12 cellular contexts compared by ENCODE assay signal in genomic region chr1:180623579-180624347, GRCh38. TPM values are rescaled to one million over a fixed set of nuclear protein-coding genes. Genes with fewer than 3 reads are reported as not detected.
DNase-seq lines count a peak whose midpoint lies in the region; ATAC-seq and TF ChIP-seq lines count a peak whose summit lies in the region.
"Had no signal": no experiment of that assay in that cellular context is flagged by ENCODE, and none has a peak within 500 bp of the region (broad histone marks: within the 10 kb centered on the region; RNA-seq: fewer than 3 reads in every experiment).

No MANE protein-coding gene starts in this region.

- peak; percentile 10 for DNase-seq in Caki2 (ENCODE audit: low read depth)
- DNase-seq in chondrocyte (ENCODE audit: low spot score), result no peak
- peak; percentile 61 for DNase-seq in mesenchymal stem cell
- DNase-seq in MG63, result no peak
- DNase-seq in cortex of kidney (lab: John Stamatoyannopoulos, UW), result no peak
- DNase-seq: activated naive CD4-positive, alpha-beta T cell treated with anti-CD3 and anti-CD28 coated beads, Interleukin-2, amount 10 ng/mL, durations not matched to agents 7 days and 5 days; erythroblast; stimulated activated naive CD8-positive, alpha-beta T cell treated with anti-CD3 and anti-CD28 coated beads, Interleukin-15, Interleukin-2, amounts not matched to agents 100 U/mL and 50 U/mL, for 24 hours had no signal

- no peak overlapping the region for H2BK15ac ChIP-seq in mesenchymal stem cell (ENCODE audit: low read depth, poor library complexity, severe bottlenecking)

- no peak overlapping the region for H3K18ac ChIP-seq in mesenchymal stem cell (ENCODE audit: low read depth in 1 of 2, low read length in 2 of 2)

- H3K36me3 ChIP-seq in mesenchymal stem cell (ENCODE audit: control insufficient read depth in 1 of 2, insufficient read depth in 2 of 2, low read depth in 1 of 2, low read length in 2 of 2), result no peaks in the 10 kb centered on the region
- no peaks in the 10 kb centered on the region for H3K36me3 ChIP-seq in MG63

- no peaks in the 10 kb centered on the region for H3K27me3 Mint-ChIP-seq in chondrocyte (ENCODE audit: low read depth)

- no peak overlapping the region for H3K27ac ChIP-seq in mesenchymal stem cell (ENCODE audit: low read length, poor library complexity, severe bottlenecking)

- H3K9ac ChIP-seq in mesenchymal stem cell (ENCODE audit: low read length), result no peak overlapping the region

- no peak overlapping the region for H4K91ac ChIP-seq in mesenchymal stem cell (ENCODE audit: low read length)

- H3K14ac ChIP-seq in mesenchymal stem cell (ENCODE audit: low read length in 2 of 2), result no peak overlapping the region

- H3K23ac ChIP-seq in mesenchymal stem cell (ENCODE audit: low read length in 2 of 2), result no peak overlapping the region

- TF ChIP-seq RAD21 in Ishikawa (IDR thresholded peaks at IDR 0.05; ENCODE audit: low read depth), result peak; percentile 36

- H3K9me3 ChIP-seq in mesenchymal stem cell (ENCODE audit: control insufficient read depth, low read length), result no peaks in the 10 kb centered on the region
- H3K9me3 ChIP-seq in MG63, result no peaks in the 10 kb centered on the region
- H3K9me3 ChIP-seq: mucosa of descending colon had no signal

- peaks cover 3% of the 10 kb centered on the region for H3K4me1 Mint-ChIP-seq in chondrocyte (ENCODE audit: low read depth)
- H3K4me1 Mint-ChIP-seq: activated naive CD4-positive, alpha-beta T cell treated with anti-CD3 and anti-CD28 coated beads, Interleukin-2, amount 10 ng/mL, durations not matched to agents 7 days and 5 days had no signal

- H2BK120ac ChIP-seq in mesenchymal stem cell (ENCODE audit: low read depth, low read length), result no peak overlapping the region

- WGBS in mesenchymal stem cell, result 66% methylated on average over 3 of the region's 3 CpGs

- H3K4me2 ChIP-seq in mesenchymal stem cell (ENCODE audit: low read length, poor library complexity, severe bottlenecking), result no peak overlapping the region

- no peaks in the 10 kb centered on the region for H3K4me1 ChIP-seq in mesenchymal stem cell (ENCODE audit: control insufficient read depth, insufficient read depth, low read depth, low read length)

- no peaks in the 10 kb centered on the region for H3K9me3 Mint-ChIP-seq in chondrocyte (ENCODE audit: low read depth)
- H3K9me3 Mint-ChIP-seq: activated naive CD4-positive, alpha-beta T cell treated with anti-CD3 and anti-CD28 coated beads, Interleukin-2, amount 10 ng/mL, durations not matched to agents 7 days and 5 days had no signal

- no peak overlapping the region for H3K4me3 Mint-ChIP-seq in chondrocyte (ENCODE audit: unreplicated experiment)
- H3K4me3 Mint-ChIP-seq: activated naive CD4-positive, alpha-beta T cell treated with anti-CD3 and anti-CD28 coated beads, Interleukin-2, amount 10 ng/mL, durations not matched to agents 7 days and 5 days had no signal

- no peak overlapping the region for H4K8ac ChIP-seq in mesenchymal stem cell (ENCODE audit: low read length)

- no peak overlapping the region for H3K4ac ChIP-seq in mesenchymal stem cell (ENCODE audit: low read depth in 1 of 2, low read length in 2 of 2)

- no peaks in the 10 kb centered on the region for H3K36me3 Mint-ChIP-seq in chondrocyte (ENCODE audit: low read depth)
- H3K36me3 Mint-ChIP-seq: activated naive CD4-positive, alpha-beta T cell treated with anti-CD3 and anti-CD28 coated beads, Interleukin-2, amount 10 ng/mL, durations not matched to agents 7 days and 5 days had no signal

- H2AFZ ChIP-seq in mesenchymal stem cell (ENCODE audit: low read depth, low read length), result no peak overlapping the region

- TF ChIP-seq CTCF in chondrocyte (IDR thresholded peaks at IDR 0.05), result peak; percentile 76

- ATAC-seq in HG02759 (IDR thresholded peaks at IDR 0.05; ENCODE audit: unreplicated experiment) (no peak), HG02840 (IDR thresholded peaks at IDR 0.05; ENCODE audit: low FRiP score, unreplicated experiment) (no peak)
- ATAC-seq: mucosa of descending colon had no signal

- no peak for TF ChIP-seq EP300 in Ishikawa (IDR thresholded peaks at IDR 0.05; ENCODE audit: borderline replicate concordance)

- H3K4me3 ChIP-seq in mesenchymal stem cell (ENCODE audit: insufficient read depth in 1 of 2, low read depth in 1 of 2, low read length in 2 of 2) (no peak overlapping the region), MG63 (no peak overlapping the region)
- H3K4me3 ChIP-seq: mucosa of descending colon had no signal

- H3K79me1 ChIP-seq in mesenchymal stem cell (replicated peaks; ENCODE audit: low read length, poor library complexity, severe bottlenecking), result no peaks in the 10 kb centered on the region

- H3K27me3 ChIP-seq in mesenchymal stem cell (ENCODE audit: control insufficient read depth in 1 of 2, insufficient read depth in 1 of 2, low read length in 2 of 2) (no peaks in the 10 kb centered on the region), MG63 (no peaks in the 10 kb centered on the region)

- no peak overlapping the region for H3K27ac Mint-ChIP-seq in chondrocyte (ENCODE audit: unreplicated experiment)
- H3K27ac Mint-ChIP-seq: activated naive CD4-positive, alpha-beta T cell treated with anti-CD3 and anti-CD28 coated beads, Interleukin-2, amount 10 ng/mL, durations not matched to agents 7 days and 5 days had no signal

- no peak overlapping the region for H2BK12ac ChIP-seq in mesenchymal stem cell (ENCODE audit: low read length in 2 of 2)

- in situ Hi-C loops in Caki2 (cut with HindIII; ENCODE audit: low pct_unique_long_range_greater_than_20kb, low sequenced_read_pairs), result no loop called here

- no peak overlapping the region for H2BK5ac ChIP-seq in mesenchymal stem cell (ENCODE audit: low read depth, low read length, poor library complexity, severe bottlenecking)

- H2AK5ac ChIP-seq in mesenchymal stem cell (ENCODE audit: low read length, severe bottlenecking), result no peak overlapping the region

TF ChIP-seq in Ishikawa, 13 proteins besides CTCF, POLR2A, EP300 and RAD21:
- TF ChIP-seq TEAD4 (IDR thresholded peaks at IDR 0.05) (no peak), NFIC (IDR thresholded peaks at IDR 0.05) (no peak), ZBTB7A (IDR thresholded peaks at IDR 0.05; ENCODE audit: low read depth) (no peak), FOXM1 (IDR thresholded peaks at IDR 0.05; ENCODE audit: borderline replicate concordance, low read depth) (no peak), REST (IDR thresholded peaks at IDR 0.05; ENCODE audit: low read depth) (no peak), TCF12 (IDR thresholded peaks at IDR 0.05; ENCODE audit: low read depth) (no peak), CEBPB (IDR thresholded peaks at IDR 0.05) (no peak)
- TF ChIP-seq, protein P1, sequence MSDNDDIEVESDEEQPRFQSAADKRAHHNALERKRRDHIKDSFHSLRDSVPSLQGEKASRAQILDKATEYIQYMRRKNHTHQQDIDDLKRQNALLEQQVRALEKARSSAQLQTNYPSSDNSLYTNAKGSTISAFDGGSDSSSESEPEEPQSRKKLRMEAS (IDR thresholded peaks at IDR 0.05), result no peak
- TF ChIP-seq, protein P2, sequence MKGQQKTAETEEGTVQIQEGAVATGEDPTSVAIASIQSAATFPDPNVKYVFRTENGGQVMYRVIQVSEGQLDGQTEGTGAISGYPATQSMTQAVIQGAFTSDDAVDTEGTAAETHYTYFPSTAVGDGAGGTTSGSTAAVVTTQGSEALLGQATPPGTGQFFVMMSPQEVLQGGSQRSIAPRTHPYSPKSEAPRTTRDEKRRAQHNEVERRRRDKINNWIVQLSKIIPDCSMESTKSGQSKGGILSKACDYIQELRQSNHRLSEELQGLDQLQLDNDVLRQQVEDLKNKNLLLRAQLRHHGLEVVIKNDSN (IDR thresholded peaks at IDR 0.05), result no peak
TF ChIP-seq in Ishikawa: peak in this region for 0.

RNA-seq across cellular contexts. Expression of gene XPR1, which starts 8.1 kb away (rescaled TPM):
- 14.1 and 20.4 TPM in 2 replicates for total RNA-seq in Caki2 (2014; rRNA removed; shearing (Covaris generic); ENCODE audit: low replicate concordance)
- total RNA-seq in chondrocyte, result 24.2 to 32.4 TPM (median 24.9 TPM) in 3 replicates
- 23.8 TPM for polyA plus RNA-seq in mesenchymal stem cell (2013, experiment 1 of 2)
- 25.6 TPM for polyA plus RNA-seq in mesenchymal stem cell (2013, experiment 2 of 2)
- total RNA-seq in MG63 (2014; rRNA removed; shearing (Covaris generic); ENCODE audit: low replicate concordance), result 12.8 and 15.4 TPM in 2 replicates

Comparison
In these comparisons a context has a peak if more than half of its experiments do, and no peak if none do; other contexts are left out.
1. DNase-seq: peak in Caki2 (single experiment) and mesenchymal stem cell (single experiment); none in chondrocyte (single experiment), MG63 (single experiment) and cortex of kidney (single experiment).